Comparison of ENCODE assay signal across 16 cellular contexts in genomic region chr3:117633207-117633606, GRCh38.
DNase-seq lines count a peak whose midpoint lies in the region; ATAC-seq, FAIRE-seq and TF ChIP-seq lines count a peak whose summit lies in the region.
"Had no signal": no experiment of that assay in that cellular context is flagged by ENCODE, and none has a peak within 500 bp of the region (broad histone marks: within the 10 kb centered on the region; RNA-seq: fewer than 3 reads in every experiment).

No MANE protein-coding gene starts in this region.

- H3K9me2 ChIP-seq in MM.1S (replicated peaks; ENCODE audit: insufficient read depth, low read length): no peaks in the 10 kb centered on the region

- H3K79me2 ChIP-seq in MM.1S (ENCODE audit: low read length): no peaks in the 10 kb centered on the region

- no peaks in the 10 kb centered on the region for H3K36me3 Mint-ChIP-seq in CD8-positive, alpha-beta memory T cell
- H3K36me3 Mint-ChIP-seq: CD8-positive, alpha-beta T cell had no signal

- peaks cover 0 to 16% (median 10%) of the 10 kb centered on the region in 5 donors for H3K9me3 Mint-ChIP-seq in CD8-positive, alpha-beta memory T cell

- no peak for TF ChIP-seq EP300 in stomach (IDR thresholded peaks at IDR 0.05)

- no peak overlapping the region for H3K27ac Mint-ChIP-seq in CD8-positive, alpha-beta memory T cell
- H3K27ac Mint-ChIP-seq: CD8-positive, alpha-beta T cell had no signal

- peak; percentile 53 for FAIRE-seq in GM19239 (lab: Jason Lieb, UNC)

- no peak for ATAC-seq in HG03457 (IDR thresholded peaks at IDR 0.05; ENCODE audit: unreplicated experiment)
- ATAC-seq: CD8-positive, alpha-beta T cell had no signal

- peak overlapping the region in 1 of 7 donors; percentile 5 for H3K4me3 Mint-ChIP-seq in CD8-positive, alpha-beta memory T cell
- H3K4me3 Mint-ChIP-seq: CD8-positive, alpha-beta T cell had no signal

- H3K4me2 ChIP-seq in MM.1S (ENCODE audit: low read depth, low read length): peak overlapping the region; percentile 65

- no peaks in the 10 kb centered on the region for H3K9me3 ChIP-seq in MM.1S (replicated peaks; ENCODE audit: insufficient read depth, low read length)
- no peaks in the 10 kb centered on the region for H3K9me3 ChIP-seq in endocrine pancreas (ENCODE audit: control insufficient read depth, low read length)
- no peaks in the 10 kb centered on the region for H3K9me3 ChIP-seq in stomach
- no peaks in the 10 kb centered on the region for H3K9me3 ChIP-seq in CD8-positive, alpha-beta memory T cell (ENCODE audit: low read length)
- H3K9me3 ChIP-seq: BLaER1 treated with 17β-estradiol and CSF1 and Interleukin-3, amounts not matched to agents 10 nM and 100 nM; SJCRH30 had no signal

- H3K36me3 ChIP-seq in MM.1S (replicated peaks; ENCODE audit: insufficient read depth, low read length) (no peaks in the 10 kb centered on the region), endocrine pancreas (ENCODE audit: control insufficient read depth, insufficient read depth, low read length) (no peaks in the 10 kb centered on the region), stomach (no peaks in the 10 kb centered on the region)
- no peaks in the 10 kb centered on the region for H3K36me3 ChIP-seq in CD8-positive, alpha-beta memory T cell (ENCODE audit: insufficient read depth, low read length)
- H3K36me3 ChIP-seq: BLaER1 treated with 17β-estradiol and CSF1 and Interleukin-3, amounts not matched to agents 10 nM and 100 nM; SJCRH30 had no signal

- peak; percentile 68 for DNase-seq in NCI-H82 (lab: John Stamatoyannopoulos, UW)
- no peak for DNase-seq in NCI-H82 treated with DMSO at 0.1 percent for 48 hours (lab: John Stamatoyannopoulos, UW; ENCODE audit: unreplicated experiment)
- no peak for DNase-seq in GM19239 (ENCODE audit: insufficient read length, low spot score)
- peak; percentile 86 for DNase-seq in MM.1S
- DNase-seq in stomach: no peak
- DNase-seq in CD8-positive, alpha-beta memory T cell: no peak
- DNase-seq: CD8-positive, alpha-beta T cell; DND-41; NCI-H1436 treated with DMSO at 0.1 percent for 48 hours; NCI-H2029 treated with DMSO at 0.1 percent for 48 hours; NCI-H748 treated with DMSO at 0.1 percent for 48 hours; SJCRH30; T1000 had no signal

- peak overlapping the region; percentile 62 for H3K27ac ChIP-seq in MM.1S (ENCODE audit: low read length)
- H3K27ac ChIP-seq in stomach: no peak overlapping the region
- H3K27ac ChIP-seq in CD8-positive, alpha-beta memory T cell (ENCODE audit: low read depth, low read length): no peak overlapping the region
- H3K27ac ChIP-seq: BLaER1 treated with 17β-estradiol and CSF1 and Interleukin-3, amounts not matched to agents 10 nM and 100 nM; SJCRH30 had no signal

- H3K4me3 ChIP-seq in MM.1S (ENCODE audit: low read length) (peak overlapping the region; percentile 18; the same call in 1 of the 2 replicates), endocrine pancreas (ENCODE audit: control insufficient read depth, insufficient read depth, low read length) (peak overlapping the region; percentile 22), stomach (no peak overlapping the region)
- H3K4me3 ChIP-seq in CD8-positive, alpha-beta memory T cell (ENCODE audit: low read length): no peak overlapping the region
- H3K4me3 ChIP-seq: BLaER1 treated with 17β-estradiol and CSF1 and Interleukin-3, amounts not matched to agents 10 nM and 100 nM; SJCRH30 had no signal

- 53 to 66% (median 59%) methylated on average over 4 of the region's 4 CpGs for WGBS in stomach, 5 donors

- TF ChIP-seq POLR2A in stomach (IDR thresholded peaks at IDR 0.05): no peak

- H3F3A ChIP-seq in MM.1S (ENCODE audit: insufficient read depth, low read length): peaks cover 50% of the 10 kb centered on the region

- no peaks in the 10 kb centered on the region for H3K27me3 Mint-ChIP-seq in CD8-positive, alpha-beta memory T cell

- POLR2A ChIA-PET in CD8-positive, alpha-beta memory T cell (lab: Charles Lee): no interaction called here

- CTCF ChIA-PET in CD8-positive, alpha-beta memory T cell (lab: Charles Lee): no interaction called here

- TF ChIP-seq CTCF in MM.1S (IDR thresholded peaks at IDR 0.05; ENCODE audit: low read length): no peak
- no peak for TF ChIP-seq CTCF in stomach (IDR thresholded peaks at IDR 0.05)

- H2AFZ ChIP-seq in MM.1S (ENCODE audit: low read length): peak overlapping the region; percentile 25

- H3K4me1 Mint-ChIP-seq in CD8-positive, alpha-beta memory T cell: no peaks in the 10 kb centered on the region

- H4K20me1 ChIP-seq in MM.1S (ENCODE audit: insufficient read depth, low read length): no peaks in the 10 kb centered on the region
- H4K20me1 ChIP-seq: BLaER1 treated with 17β-estradiol and CSF1 and Interleukin-3, amounts not matched to agents 10 nM and 100 nM had no signal

- H3K9ac ChIP-seq in MM.1S (ENCODE audit: low read length): peak overlapping the region; percentile 6; the same call in 1 of the 2 replicates
- H3K9ac ChIP-seq in endocrine pancreas (ENCODE audit: control insufficient read depth, insufficient read depth, low read length): no peak overlapping the region
- H3K9ac ChIP-seq: BLaER1 treated with 17β-estradiol and CSF1 and Interleukin-3, amounts not matched to agents 10 nM and 100 nM had no signal

- no peaks in the 10 kb centered on the region for H3K27me3 ChIP-seq in MM.1S (replicated peaks; ENCODE audit: insufficient read depth, low read length)
- H3K27me3 ChIP-seq in endocrine pancreas (ENCODE audit: control insufficient read depth, insufficient read depth, low read length): no peaks in the 10 kb centered on the region
- H3K27me3 ChIP-seq in stomach: no peaks in the 10 kb centered on the region
- H3K27me3 ChIP-seq in CD8-positive, alpha-beta memory T cell (ENCODE audit: insufficient read depth, low read length, poor library complexity, severe bottlenecking): no peaks in the 10 kb centered on the region
- H3K27me3 ChIP-seq: BLaER1 treated with 17β-estradiol and CSF1 and Interleukin-3, amounts not matched to agents 10 nM and 100 nM; SJCRH30 had no signal

- H3K4me1 ChIP-seq in MM.1S (ENCODE audit: low read length) (peaks cover 53% of the 10 kb centered on the region), endocrine pancreas (ENCODE audit: control insufficient read depth, insufficient read depth, low read length) (peaks cover 12% of the 10 kb centered on the region), stomach (peaks cover 0 to 18% (median 13%) of the 10 kb centered on the region in 4 donors)
- H3K4me1 ChIP-seq in CD8-positive, alpha-beta memory T cell (ENCODE audit: insufficient read depth, low read length): no peaks in the 10 kb centered on the region

- intact Hi-C loops in stomach (cut with DNase I; ENCODE audit: low total_unique reads): no loop called here

Comparison
In these comparisons a context has a peak if more than half of its experiments do, and no peak if none do; other contexts are left out.
1. DNase-seq: peak in NCI-H82 (single experiment) and MM.1S (single experiment); none in NCI-H82 treated with DMSO at 0.1 percent for 48 hours (single experiment), GM19239 (single experiment), stomach (single experiment) and CD8-positive, alpha-beta memory T cell (0 of 5).
2. H3K4me3 ChIP-seq: peak in MM.1S (single experiment) and endocrine pancreas (single experiment); none in stomach (0 of 4) and CD8-positive, alpha-beta memory T cell (single experiment).